In genomic region chr7:151226560-151226874, GRCh38 we compare ENCODE assay signal across 7 cellular contexts. TPM values are rescaled to one million over a fixed set of nuclear protein-coding genes. Genes with fewer than 3 reads are reported as not detected.
A peak's percentile ranks its signal among the peaks of the same experiment; 100 is the strongest.
DNase-seq lines count a peak whose midpoint lies in the region; ATAC-seq and TF ChIP-seq lines count a peak whose summit lies in the region.

No MANE protein-coding gene starts in this region.

- H2AFZ ChIP-seq in H9 (ENCODE audit: low read length) = no peak overlapping the region
- peak overlapping the region; percentile 81; the same call in 1 of the 2 replicates for H2AFZ ChIP-seq in SK-N-SH (ENCODE audit: low read depth)

- no peak overlapping the region for H2BK15ac ChIP-seq in H9 (ENCODE audit: low read depth, low read length)

- H3K36me3 ChIP-seq in SK-N-SH (replicated peaks in 1 of 2; ENCODE audit: control insufficient read depth in 1 of 2, insufficient read depth in 2 of 2, low read length in 1 of 2) = peaks cover 38 to 44% of the 10 kb centered on the region in 2 experiments
- H3K36me3 ChIP-seq in gastroesophageal sphincter = peaks cover 0 to 36% of the 10 kb centered on the region in 2 donors

- peak overlapping the region; percentile 97 to 98 for H3K4me3 Mint-ChIP-seq in H9

- H3K4me2 ChIP-seq in H9 (ENCODE audit: insufficient read depth, insufficient read length, low read length) = peak overlapping the region; percentile 76
- peak overlapping the region; percentile 90 for H3K4me2 ChIP-seq in SK-N-SH

- H3T11ph ChIP-seq in H9 (ENCODE audit: low read length) = no peak overlapping the region

- no peak overlapping the region for H3K23ac ChIP-seq in H9 (ENCODE audit: insufficient read length, low read depth, low read length)

- H3K9me3 ChIP-seq in H9 (ENCODE audit: control insufficient read depth, low read depth, low read length) = no peaks in the 10 kb centered on the region
- no peaks in the 10 kb centered on the region for H3K9me3 ChIP-seq in SK-N-SH
- no peaks in the 10 kb centered on the region for H3K9me3 ChIP-seq in gastroesophageal sphincter

- H2AK5ac ChIP-seq in H9 (ENCODE audit: insufficient read length, low read length) = no peak overlapping the region

- H3K79me2 ChIP-seq in H9 (ENCODE audit: insufficient read depth, low read length) = peaks cover 3% of the 10 kb centered on the region; the same call in 1 of the 2 replicates
- peaks cover 26% of the 10 kb centered on the region for H3K79me2 ChIP-seq in SK-N-SH (ENCODE audit: insufficient read depth)

- no peak overlapping the region for H4K91ac ChIP-seq in H9 (ENCODE audit: insufficient read length, low read depth, low read length)

- peaks cover 9% of the 10 kb centered on the region for H3F3A ChIP-seq in SK-N-SH (replicated peaks; ENCODE audit: insufficient read depth)

- H2BK12ac ChIP-seq in H9 (ENCODE audit: insufficient read length, low read depth, low read length) = no peak overlapping the region

- H3K9me2 ChIP-seq in SK-N-SH = no peaks in the 10 kb centered on the region

- H4K5ac ChIP-seq in H9 (ENCODE audit: insufficient read length, low read depth, low read length) = no peak overlapping the region

- no peak for TF ChIP-seq POLR2A in gastroesophageal sphincter (IDR thresholded peaks at IDR 0.05)

- H3K4me1 ChIP-seq in H9 (ENCODE audit: insufficient read depth, low read length) (no peaks in the 10 kb centered on the region; the same call in 1 of the 2 replicates), SK-N-SH (ENCODE audit: control insufficient read depth in 1 of 2, insufficient read depth in 2 of 2, low read depth in 1 of 2, low read length in 1 of 2) (peaks cover 10 to 22% of the 10 kb centered on the region in 2 experiments), gastroesophageal sphincter (peaks cover 0 to 33% (median 12%) of the 10 kb centered on the region in 3 donors)

- ATAC-seq in gastroesophageal sphincter = peak; percentile 11

- H4K8ac ChIP-seq in H9 (replicated peaks; ENCODE audit: insufficient read length, low read depth, low read length) = no peak overlapping the region

- H2BK20ac ChIP-seq in H9 (ENCODE audit: low read depth, low read length, poor library complexity, severe bottlenecking) = no peak overlapping the region

- no peaks in the 10 kb centered on the region for H3K9me3 Mint-ChIP-seq in H9

- H4K20me1 ChIP-seq in H9 (ENCODE audit: control insufficient read depth, insufficient read depth, insufficient read length) (no peaks in the 10 kb centered on the region), SK-N-SH (ENCODE audit: insufficient read depth) (no peaks in the 10 kb centered on the region)

- no peak overlapping the region for H2BK5ac ChIP-seq in H9 (ENCODE audit: insufficient read length, low read length)

- no peak overlapping the region for H3K4ac ChIP-seq in H9 (ENCODE audit: low read depth, low read length)

- peaks cover 7% of the 10 kb centered on the region for H3K23me2 ChIP-seq in H9 (ENCODE audit: insufficient read length, low read depth, low read length, poor library complexity, severe bottlenecking)

- no peak overlapping the region for H3K18ac ChIP-seq in H9 (ENCODE audit: insufficient read length, low read depth, low read length)

- no peaks in the 10 kb centered on the region for H3K79me1 ChIP-seq in H9 (ENCODE audit: insufficient read depth, low read depth, low read length, poor library complexity, severe bottlenecking)

- H3K27ac ChIP-seq in H9 (ENCODE audit: insufficient read length, low read depth, low read length) = no peak overlapping the region
- H3K27ac ChIP-seq in SK-N-SH (ENCODE audit: low read depth in 2 of 2, low read length in 1 of 2) = peak overlapping the region; percentile 71 to 80; a peak in 2 of 4 replicates
- peak overlapping the region; percentile 25 to 87 (median 81) for H3K27ac ChIP-seq in gastroesophageal sphincter
- peak overlapping the region; percentile 33 to 94 (median 84) for H3K27ac ChIP-seq in skin epidermis

- CTCF ChIA-PET in SK-N-SH (lab: Yijun Ruan, JAX) = interaction anchor here (0.7 to 4.9 kb wide), 11 partner anchors 14 to 208 kb away, joined by 3 to 46 read pairs (median 3); no protein-coding TSS in a partner anchor

- H3K4me1 Mint-ChIP-seq in H9 = peaks cover 24 to 27% of the 10 kb centered on the region in 2 experiments

- DNase-seq in H9 = no peak
- no peak for DNase-seq in SK-N-SH
- DNase-seq in medulla oblongata (ENCODE audit: extremely low spot score) = no peak
- no peak for DNase-seq in amygdala (lab: John Stamatoyannopoulos, UW)
- no peak for DNase-seq in cortex of kidney (lab: John Stamatoyannopoulos, UW)

- H2BK120ac ChIP-seq in H9 (ENCODE audit: low read depth, low read length, poor library complexity, severe bottlenecking) = no peak overlapping the region

- TF ChIP-seq CTCF in H9 (conservative IDR thresholded peaks at IDR 0.05) (no peak), SK-N-SH (IDR thresholded peaks at IDR 0.05) (no peak), gastroesophageal sphincter (IDR thresholded peaks at IDR 0.05) (no peak)

- H3K56ac ChIP-seq in H9 (ENCODE audit: insufficient read length, low read depth, low read length) = no peak overlapping the region

- peak overlapping the region in 2 of 3 experiments; percentile 94 to 95; a peak in 5 of 7 replicates for H3K27ac Mint-ChIP-seq in H9

- no peak for TF ChIP-seq RAD21 in SK-N-SH (IDR thresholded peaks at IDR 0.05; ENCODE audit: low read length)

- H3K27me3 Mint-ChIP-seq in H9 (ENCODE audit: low read depth) = no peaks in the 10 kb centered on the region; the same call in 1 of the 2 replicates

- WGBS in H9 (ENCODE audit: extremely low coverage, insufficient read length, low lambda C conversion rate) = no CpG with 5 or more reads among the region's 15 CpGs
- under 1% methylated on average over 15 of the region's 15 CpGs for WGBS in SK-N-SH (ENCODE audit: low lambda C conversion rate)
- 0% methylated on average over 8 to 10 of the region's 15 CpGs for WGBS in gastroesophageal sphincter (ENCODE audit: low coverage in 1 of 2), 2 donors

- POLR2A ChIA-PET in SK-N-SH (lab: Yijun Ruan, JAX) = interaction anchor here (0.7 to 2.0 kb wide), 10 partner anchors 10 to 858 kb away, joined by 3 to 20 read pairs (median 3); partner anchors contain the start of genes AGAP3 and REPIN1

- peak overlapping the region; percentile 80 to 97 for H3K4me3 ChIP-seq in SK-N-SH (ENCODE audit: low read depth in 2 of 2, low read length in 1 of 2)
- peak overlapping the region; percentile 69 to 77 for H3K4me3 ChIP-seq in gastroesophageal sphincter
- peak overlapping the region; percentile 65 to 93 (median 84) for H3K4me3 ChIP-seq in skin epidermis

- TF ChIP-seq EP300 in SK-N-SH (IDR thresholded peaks at IDR 0.05; ENCODE audit: borderline replicate concordance in 1 of 2, low read depth in 1 of 2, low read length in 1 of 2) (no peak), gastroesophageal sphincter (IDR thresholded peaks at IDR 0.05) (no peak)

- H3K14ac ChIP-seq in H9 (ENCODE audit: insufficient read depth, low read length) = no peak overlapping the region

- H3K36me3 Mint-ChIP-seq in H9 (ENCODE audit: insufficient read depth in 1 of 3, low read depth in 3 of 3) = peaks cover 27 to 46% (median 37%) of the 10 kb centered on the region in 3 experiments; a peak in 6 of 7 replicates

- H3K9ac ChIP-seq in H9 (ENCODE audit: extremely low read depth, insufficient read length, low read length) = peak overlapping the region; percentile 52
- H3K9ac ChIP-seq in SK-N-SH = peak overlapping the region; percentile 78

- H3K27me3 ChIP-seq in H9 (ENCODE audit: insufficient read depth, low read length) (no peaks in the 10 kb centered on the region), SK-N-SH (ENCODE audit: insufficient read depth) (no peaks in the 10 kb centered on the region), gastroesophageal sphincter (no peaks in the 10 kb centered on the region)

TF ChIP-seq in SK-N-SH, 30 proteins besides CTCF, POLR2A, EP300 and RAD21 (continues in another document):
- TF ChIP-seq ZBTB33 (IDR thresholded peaks at IDR 0.05; ENCODE audit: borderline replicate concordance, low read depth) = no peak
- TF ChIP-seq EZH2phosphoT487 (IDR thresholded peaks at IDR 0.05; ENCODE audit: borderline replicate concordance, low read depth) = no peak
- no peak for TF ChIP-seq FOXJ3 (CRISPR knock-in tag; IDR thresholded peaks at IDR 0.05)

RNA-seq across cellular contexts. Expression of gene ABCF2, which starts 0.5 kb away (rescaled TPM):
- total RNA-seq in H9 (2021) (70.1 and 70.5 TPM in 2 replicates), gastroesophageal sphincter (10 to 100 TPM; 30.5 to 43.1 (median 36.5) TPM)
- 75.4 and 102 TPM in 2 replicates for polyA plus RNA-seq in SK-N-SH (2012; rRNA removed)
- 49.9 and 79.5 TPM in 2 replicates for polyA plus RNA-seq in SK-N-SH (2012; cell fraction: cytosol; rRNA removed)
- polyA plus RNA-seq in SK-N-SH (2012; cell fraction: nucleus; rRNA removed) = 69.6 and 89.1 TPM in 2 replicates

RNA-seq across cellular contexts. Expression of gene CHPF2, which starts 5.8 kb away (rescaled TPM):
- total RNA-seq in H9 (2021) (25.7 and 28.1 TPM in 2 replicates), gastroesophageal sphincter (10 to 100 TPM; 18.0 to 38.1 (median 25.7) TPM)
- polyA plus RNA-seq in SK-N-SH (2012; rRNA removed) = 60.4 and 68.6 TPM in 2 replicates
- polyA plus RNA-seq in SK-N-SH (2012; cell fraction: cytosol; rRNA removed) = 27.8 and 47.3 TPM in 2 replicates
- polyA plus RNA-seq in SK-N-SH (2012; cell fraction: nucleus; rRNA removed) = 143 and 144 TPM in 2 replicates

RNA-seq across cellular contexts. Expression of gene H2BK1, which starts 16.2 kb away (rescaled TPM):
- 0.97 TPM in 1 of 2 replicates, not detected in the other for total RNA-seq in H9 (2021)
- polyA plus RNA-seq in SK-N-SH (2012; rRNA removed) = not detected in 2 replicates
- not detected in 2 replicates for polyA plus RNA-seq in SK-N-SH (2012; cell fraction: cytosol; rRNA removed)
- polyA plus RNA-seq in SK-N-SH (2012; cell fraction: nucleus; rRNA removed) = 0.73 TPM in 1 of 2 replicates, not detected in the other
- not detected for total RNA-seq in gastroesophageal sphincter

RNA-seq across cellular contexts. Expression of gene SMARCD3, which starts 22.0 kb away (rescaled TPM):
- total RNA-seq in H9 (2021) (4.7 and 5.0 TPM in 2 replicates), gastroesophageal sphincter (10 to 100 TPM; 23.6 to 45.1 (median 39.8) TPM)
- 60.5 and 62.8 TPM in 2 replicates for polyA plus RNA-seq in SK-N-SH (2012; rRNA removed)
- 30.4 and 41.6 TPM in 2 replicates for polyA plus RNA-seq in SK-N-SH (2012; cell fraction: cytosol; rRNA removed)
- 239 and 265 TPM in 2 replicates for polyA plus RNA-seq in SK-N-SH (2012; cell fraction: nucleus; rRNA removed)

RNA-seq across cellular contexts. Expression of gene ASB10, which starts 39.5 kb away (rescaled TPM):
- total RNA-seq in H9 (2021) = not detected in 2 replicates
- not detected in 2 replicates for polyA plus RNA-seq in SK-N-SH (2012; rRNA removed)
- not detected in 2 replicates for polyA plus RNA-seq in SK-N-SH (2012; cell fraction: cytosol; rRNA removed)
- polyA plus RNA-seq in SK-N-SH (2012; cell fraction: nucleus; rRNA removed) = not detected in 2 replicates
- not detected for total RNA-seq in gastroesophageal sphincter
